8 cellular contexts compared by ENCODE assay signal in genomic region chrX:41084044-41084359, GRCh38. TPM values are rescaled to one million over a fixed set of nuclear protein-coding genes. Genes with fewer than 3 reads are reported as not detected.
DNase-seq lines count a peak whose midpoint lies in the region; ATAC-seq and TF ChIP-seq lines count a peak whose summit lies in the region.

No MANE protein-coding gene starts in this region.

- DNase-seq in AG10803 (ENCODE audit: low read depth) = no peak
- no peak for DNase-seq in H7
- DNase-seq in activated CD8-positive, alpha-beta T cell treated with anti-CD3 and anti-CD28 coated beads, Interleukin-2, amount 10 ng/mL, durations not matched to agents 7 days and 5 days = no peak
- DNase-seq in ecto neural progenitor cell (ENCODE audit: low spot score) = no peak
- no peak for DNase-seq in stimulated activated naive CD4-positive, alpha-beta T cell treated with Interleukin-2 at 50 U/mL for 16 hours (lab: John Stamatoyannopoulos, UW)
- no peak for DNase-seq in NOMO-1 treated with dmso at 0.1 percent for 144 hours (lab: John Stamatoyannopoulos, UW; ENCODE audit: unreplicated experiment)

- no peak for ATAC-seq in activated CD8-positive, alpha-beta T cell treated with anti-CD3 and anti-CD28 coated beads, Interleukin-2, amount 10 ng/mL, durations not matched to agents 7 days and 5 days

- H3K36me3 ChIP-seq in H7 (replicated peaks; ENCODE audit: control insufficient read depth, insufficient read depth, low read length) (peaks cover 1% of the 10 kb centered on the region), iPS-20b (ENCODE audit: insufficient read depth, low read depth, low read length) (peaks cover 17% of the 10 kb centered on the region)

- H3K4me3 ChIP-seq in AG10803 (ENCODE audit: low read length) = peak overlapping the region; percentile 79
- H3K4me3 ChIP-seq in H7 (ENCODE audit: insufficient read depth, low read depth, low read length) = peak overlapping the region; percentile 99
- peak overlapping the region; percentile 69 for H3K4me3 ChIP-seq in iPS-20b (ENCODE audit: low read length)

- peaks cover 18% of the 10 kb centered on the region for H3K4me1 Mint-ChIP-seq in activated CD8-positive, alpha-beta T cell treated with anti-CD3 and anti-CD28 coated beads, Interleukin-2, amount 10 ng/mL, durations not matched to agents 7 days and 5 days (ENCODE audit: low read depth)

- H3K9me3 Mint-ChIP-seq in activated CD8-positive, alpha-beta T cell treated with anti-CD3 and anti-CD28 coated beads, Interleukin-2, amount 10 ng/mL, durations not matched to agents 7 days and 5 days (ENCODE audit: insufficient read depth) = no peaks in the 10 kb centered on the region

- H3K4me1 ChIP-seq in iPS-20b (ENCODE audit: insufficient read depth, low read length) = no peaks in the 10 kb centered on the region; the same call in 1 of the 2 replicates

- no peak for TF ChIP-seq CTCF in AG10803 (conservative IDR thresholded peaks at IDR 0.05; ENCODE audit: low read length)

- no peaks in the 10 kb centered on the region for H3K27me3 ChIP-seq in H7 (ENCODE audit: control insufficient read depth, insufficient read depth, low read length)
- no peaks in the 10 kb centered on the region for H3K27me3 ChIP-seq in iPS-20b (ENCODE audit: insufficient read depth, low read length)

- H3K9ac ChIP-seq in iPS-20b (ENCODE audit: low read depth, low read length) = peak overlapping the region; percentile 74; the same call in 1 of the 2 replicates

- peak overlapping the region; percentile 100 for H3K27ac Mint-ChIP-seq in activated CD8-positive, alpha-beta T cell treated with anti-CD3 and anti-CD28 coated beads, Interleukin-2, amount 10 ng/mL, durations not matched to agents 7 days and 5 days

- POLR2A ChIA-PET in activated CD8-positive, alpha-beta T cell treated with anti-CD3 and anti-CD28 coated beads, Interleukin-2, amount 10 ng/mL, durations not matched to agents 7 days and 5 days (lab: Charles Lee) = interaction anchor here (0.6 to 3.2 kb wide), 8 partner anchors 25 to 247 kb away, joined by 3 to 21 read pairs (median 4); no protein-coding TSS in a partner anchor

- peaks cover 16% of the 10 kb centered on the region for H3K36me3 Mint-ChIP-seq in activated CD8-positive, alpha-beta T cell treated with anti-CD3 and anti-CD28 coated beads, Interleukin-2, amount 10 ng/mL, durations not matched to agents 7 days and 5 days (ENCODE audit: low read depth)

- no peaks in the 10 kb centered on the region for H3K27me3 Mint-ChIP-seq in activated CD8-positive, alpha-beta T cell treated with anti-CD3 and anti-CD28 coated beads, Interleukin-2, amount 10 ng/mL, durations not matched to agents 7 days and 5 days (ENCODE audit: low read depth)

- H3K9me3 ChIP-seq in iPS-20b (ENCODE audit: insufficient read depth, low read depth, low read length) = no peaks in the 10 kb centered on the region

- CTCF ChIA-PET in activated CD8-positive, alpha-beta T cell treated with anti-CD3 and anti-CD28 coated beads, Interleukin-2, amount 10 ng/mL, durations not matched to agents 7 days and 5 days (lab: Charles Lee) = no interaction called here

- peak overlapping the region; percentile 18 for H3K27ac ChIP-seq in iPS-20b (ENCODE audit: low read length)
- peak overlapping the region; percentile 96 for H3K27ac ChIP-seq in temporal lobe (ENCODE audit: low read depth, low read length)

- peak overlapping the region; percentile 77 for H3K4me3 Mint-ChIP-seq in activated CD8-positive, alpha-beta T cell treated with anti-CD3 and anti-CD28 coated beads, Interleukin-2, amount 10 ng/mL, durations not matched to agents 7 days and 5 days

RNA-seq across cellular contexts. Expression of gene USP9X, which starts 1.2 kb away (rescaled TPM):
- 123 and 208 TPM in 2 replicates for total RNA-seq in H7 (2014; rRNA removed; shearing (Covaris generic))
- 10 to 100 TPM; 38.0 to 46.0 TPM for total RNA-seq in activated CD8-positive, alpha-beta T cell treated with anti-CD3 and anti-CD28 coated beads, Interleukin-2, amount 10 ng/mL, durations not matched to agents 7 days and 5 days
- total RNA-seq in temporal lobe = 210 TPM
